8 cellular contexts compared by ENCODE assay signal in genomic region chr17:31068291-31068690, GRCh38. TPM values are rescaled to one million over a fixed set of nuclear protein-coding genes. Genes with fewer than 3 reads are reported as not detected.
DNase-seq lines count a peak whose midpoint lies in the region; ATAC-seq and TF ChIP-seq lines count a peak whose summit lies in the region.

No MANE protein-coding gene starts in this region.

- no peaks in the 10 kb centered on the region for H3K36me3 Mint-ChIP-seq in activated CD4-positive, alpha-beta T cell treated with anti-CD3 and anti-CD28 coated beads for 36 hours (ENCODE audit: low read depth)

- no peaks in the 10 kb centered on the region for H3K79me2 ChIP-seq in trophoblast cell (ENCODE audit: control insufficient read depth, insufficient read depth, low read length, poor library complexity)

- CTCF ChIA-PET in activated CD4-positive, alpha-beta T cell treated with anti-CD3 and anti-CD28 coated beads for 36 hours (lab: Charles Lee) = interaction anchor here (0.9 to 1.3 kb wide), 3 partner anchors 16 to 24 kb away, joined by 3 to 6 read pairs (median 3); no protein-coding TSS in a partner anchor

- H3K9me3 ChIP-seq in trophoblast cell (ENCODE audit: insufficient read depth, low read depth, low read length) = no peaks in the 10 kb centered on the region

- no peaks in the 10 kb centered on the region for H3K36me3 ChIP-seq in GM06990 (ENCODE audit: control insufficient read depth, insufficient read depth, low read length)
- H3K36me3 ChIP-seq in trophoblast cell (ENCODE audit: control insufficient read depth in 1 of 2, insufficient read depth in 2 of 2, low read length in 2 of 2) = no peaks in the 10 kb centered on the region

- H4K8ac ChIP-seq in trophoblast cell (ENCODE audit: low read depth, low read length) = peak overlapping the region; percentile 53

- DNase-seq in GM06990 (ENCODE audit: extremely low read depth, insufficient read length) = peak; percentile 20
- DNase-seq in MV-4-11 (lab: John Stamatoyannopoulos, UW) = peak; percentile 54
- DNase-seq in activated CD4-positive, alpha-beta T cell treated with anti-CD3 and anti-CD28 coated beads for 36 hours = peak; percentile 82
- no peak for DNase-seq in epithelial cell of proximal tubule (ENCODE audit: low read depth)
- DNase-seq in trophoblast cell = peak; percentile 28 to 45
- no peak for DNase-seq in NCI-H2196 (lab: John Stamatoyannopoulos, UW; ENCODE audit: unreplicated experiment)

- peaks cover 2% of the 10 kb centered on the region for H3K4me1 Mint-ChIP-seq in activated CD4-positive, alpha-beta T cell treated with anti-CD3 and anti-CD28 coated beads for 36 hours

- H3K27me3 ChIP-seq in GM06990 (replicated peaks; ENCODE audit: control insufficient read depth, insufficient read depth, low read length) (no peaks in the 10 kb centered on the region), trophoblast cell (ENCODE audit: insufficient read depth, low read length) (no peaks in the 10 kb centered on the region)

- TF ChIP-seq CTCF in GM06990 (IDR thresholded peaks at IDR 0.05; ENCODE audit: insufficient read depth, low read length, poor library complexity, severe bottlenecking) (peak; percentile 80), epithelial cell of proximal tubule (conservative IDR thresholded peaks at IDR 0.05; ENCODE audit: low read depth, low read length) (peak; percentile 61)

- H3K4me1 ChIP-seq in trophoblast cell (ENCODE audit: control insufficient read depth in 1 of 2, insufficient read depth in 2 of 2, low read length in 2 of 2) = peaks cover 8 to 18% of the 10 kb centered on the region in 2 experiments

- no peak overlapping the region for H3K9ac ChIP-seq in trophoblast cell (ENCODE audit: low read length)

- peak overlapping the region; percentile 61 for H3K14ac ChIP-seq in trophoblast cell (ENCODE audit: low read length)

- POLR2A ChIA-PET in activated CD4-positive, alpha-beta T cell treated with anti-CD3 and anti-CD28 coated beads for 36 hours (lab: Charles Lee) = no interaction called here

- WGBS in trophoblast cell (ENCODE audit: extremely low coverage, insufficient coverage, insufficient read length) = no CpG with 5 or more reads among the region's 4 CpGs

- peak overlapping the region; percentile 53 for H2BK120ac ChIP-seq in trophoblast cell (ENCODE audit: insufficient read depth, low read length, poor library complexity)

- H4K12ac ChIP-seq in trophoblast cell (ENCODE audit: low read depth, low read length) = no peak overlapping the region

- intact Hi-C loops in activated CD4-positive, alpha-beta T cell treated with anti-CD3 and anti-CD28 coated beads for 36 hours (cut with DNase I, micrococcal nuclease) = loop anchor here (5.0 kb wide), 3 partner anchors 61 to 149 kb away; partner anchors contain the start of gene RNF135 (in 2 of the 2)

- no peak overlapping the region for H3K27ac ChIP-seq in trophoblast cell (ENCODE audit: low read depth, low read length)

- H3K27ac Mint-ChIP-seq in activated CD4-positive, alpha-beta T cell treated with anti-CD3 and anti-CD28 coated beads for 36 hours = no peak overlapping the region

- H2AK5ac ChIP-seq in trophoblast cell (ENCODE audit: low read length) = no peak overlapping the region

- no peak overlapping the region for H3K4ac ChIP-seq in trophoblast cell (ENCODE audit: low read depth, low read length)

- no peak overlapping the region for H3K4me3 Mint-ChIP-seq in activated CD4-positive, alpha-beta T cell treated with anti-CD3 and anti-CD28 coated beads for 36 hours

- H4K91ac ChIP-seq in trophoblast cell (ENCODE audit: low read depth, low read length) = peak overlapping the region; percentile 51

- no peaks in the 10 kb centered on the region for H3K27me3 Mint-ChIP-seq in activated CD4-positive, alpha-beta T cell treated with anti-CD3 and anti-CD28 coated beads for 36 hours

- ATAC-seq in activated CD4-positive, alpha-beta T cell treated with anti-CD3 and anti-CD28 coated beads for 36 hours = peak; percentile 91
- no peak for ATAC-seq in GM21360 (IDR thresholded peaks at IDR 0.05; ENCODE audit: unreplicated experiment)
- ATAC-seq in GM21723 (IDR thresholded peaks at IDR 0.05; ENCODE audit: unreplicated experiment) = no peak

- peak overlapping the region; percentile 74 for H2AFZ ChIP-seq in trophoblast cell (ENCODE audit: insufficient read depth, low read length, poor library complexity)

- no peaks in the 10 kb centered on the region for H3K9me3 Mint-ChIP-seq in activated CD4-positive, alpha-beta T cell treated with anti-CD3 and anti-CD28 coated beads for 36 hours (ENCODE audit: low read depth)

- no peak overlapping the region for H3K4me2 ChIP-seq in trophoblast cell (ENCODE audit: low read length)

- no peak overlapping the region for H3K23ac ChIP-seq in trophoblast cell (ENCODE audit: low read length)

- H3K18ac ChIP-seq in trophoblast cell (ENCODE audit: low read length) = no peak overlapping the region

- no peak overlapping the region for H3K4me3 ChIP-seq in GM06990 (replicated peaks; ENCODE audit: low read depth, low read length)
- H3K4me3 ChIP-seq in epithelial cell of proximal tubule (ENCODE audit: low read depth, low read length) = no peak overlapping the region
- H3K4me3 ChIP-seq in trophoblast cell (ENCODE audit: low read depth, low read length) = no peak overlapping the region

- no peak overlapping the region for H2BK5ac ChIP-seq in trophoblast cell (ENCODE audit: low read depth, low read length, poor library complexity)

- peak overlapping the region; percentile 50 for H2BK12ac ChIP-seq in trophoblast cell (ENCODE audit: low read length)

- peaks cover 11% of the 10 kb centered on the region for H3K79me1 ChIP-seq in trophoblast cell (ENCODE audit: low read length)

RNA-seq across cellular contexts. Expression of gene NF1, which starts 26.5 kb away (rescaled TPM):
- total RNA-seq in activated CD4-positive, alpha-beta T cell treated with anti-CD3 and anti-CD28 coated beads for 36 hours = 10 to 100 TPM; 22.1 to 26.2 TPM
- 14.3 and 40.2 TPM in 2 replicates for total RNA-seq in epithelial cell of proximal tubule
- polyA plus RNA-seq in trophoblast cell (2013) = 20.9 and 21.4 TPM in 2 replicates

Comparison
In these comparisons a context has a peak if more than half of its experiments do, and no peak if none do; other contexts are left out.
1. DNase-seq: peak in GM06990 (single experiment), MV-4-11 (single experiment), activated CD4-positive, alpha-beta T cell treated with anti-CD3 and anti-CD28 coated beads for 36 hours (single experiment) and trophoblast cell (2 of 2); none in epithelial cell of proximal tubule (single experiment) and NCI-H2196 (single experiment).